Comparison of ENCODE assay signal across 19 cellular contexts in the genomic region with DNA sequence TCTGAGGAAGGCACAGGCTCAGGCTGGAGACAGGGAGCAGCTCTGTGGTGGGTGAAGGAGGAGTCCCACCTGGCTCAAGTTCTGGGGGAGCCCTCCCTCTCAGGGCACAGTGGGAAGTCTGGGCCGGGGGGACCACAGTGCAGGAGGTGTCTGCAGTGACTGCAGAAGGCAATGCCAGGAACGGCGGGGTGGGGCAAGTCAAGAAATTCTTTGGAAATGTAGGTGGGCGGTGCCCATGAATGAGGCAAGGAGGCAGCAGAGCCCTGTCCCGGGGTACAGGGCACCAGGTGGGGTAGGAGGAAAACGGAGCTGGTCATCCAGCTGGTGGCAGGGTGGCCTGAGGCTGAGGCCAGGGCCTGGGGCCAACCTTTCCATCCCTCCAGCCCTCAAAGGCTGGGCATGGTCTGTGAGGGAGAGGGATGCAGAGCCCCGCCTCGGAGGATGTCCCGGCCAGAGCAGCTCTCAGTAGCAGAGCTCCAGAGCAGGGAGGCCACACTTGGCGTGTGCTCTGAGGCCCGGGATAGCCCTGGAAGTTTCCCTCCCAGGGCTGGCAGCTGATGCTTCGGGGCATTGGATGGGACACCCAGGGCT. TPM values are rescaled to one million over a fixed set of nuclear protein-coding genes. Genes with fewer than 3 reads are reported as not detected.
DNase-seq lines count a peak whose midpoint lies in the region; ATAC-seq and TF ChIP-seq lines count a peak whose summit lies in the region.
"Had no signal": no experiment of that assay in that cellular context is flagged by ENCODE, and none has a peak within 500 bp of the region (broad histone marks: within the 10 kb centered on the region; RNA-seq: fewer than 3 reads in every experiment).

No MANE protein-coding gene starts in this region.

- H3K4me3 ChIP-seq in colonic mucosa (no peak overlapping the region), upper lobe of right lung (no peak overlapping the region)
- H3K4me3 ChIP-seq: stomach, upper lobe of left lung had no signal

- ATAC-seq in upper lobe of right lung: no peak
- ATAC-seq in SK-N-SH treated with all-trans-retinoic acid at 6 μM for 48 hours: no peak

- H3K9ac ChIP-seq in colonic mucosa (ENCODE audit: low read depth in 2 of 2, low read length in 2 of 2): no peak overlapping the region

- no peak for TF ChIP-seq CTCF in colonic mucosa (IDR thresholded peaks at IDR 0.05)
- TF ChIP-seq CTCF in upper lobe of right lung (IDR thresholded peaks at IDR 0.05): no peak

- H3K27ac ChIP-seq in colonic mucosa (peak overlapping the region; percentile 23), upper lobe of right lung (no peak overlapping the region)
- H3K27ac ChIP-seq: stomach, upper lobe of left lung had no signal

- DNase-seq in activated effector memory CD4-positive, alpha-beta T cell treated with anti-CD3 and anti-CD28 coated beads, Interleukin-2, amount 50 U/mL, for 16 hours: peak; percentile 54
- no peak for DNase-seq in activated effector memory CD4-positive, alpha-beta T cell treated with Interleukin-2 at 50 U/mL for 16 hours
- peak; percentile 70 for DNase-seq in colonic mucosa
- DNase-seq in mesenteric fat pad (ENCODE audit: low spot score): peak; percentile 65
- peak; percentile 61 for DNase-seq in upper lobe of right lung
- DNase-seq in Kasumi-1 (lab: John Stamatoyannopoulos, UW): no peak
- DNase-seq in activated T-cell treated with anti-CD3 and anti-CD28 coated beads, Interleukin-2, amount 50 U/mL, for 1 hour: no peak
- DNase-seq: foreskin melanocyte, HCEC 1CT, left ventricle myocardium superior, NCI-H1436 treated with DMSO at 0.1 percent for 48 hours had no signal

- H3K36me3 ChIP-seq in colonic mucosa (no peaks in the 10 kb centered on the region), upper lobe of right lung (no peaks in the 10 kb centered on the region)
- H3K36me3 ChIP-seq: stomach, upper lobe of left lung had no signal

- H3K27me3 ChIP-seq in colonic mucosa (peaks cover 7% of the 10 kb centered on the region), upper lobe of right lung (peaks cover 7% of the 10 kb centered on the region)
- H3K27me3 ChIP-seq: upper lobe of left lung had no signal

- no peaks in the 10 kb centered on the region for H3K9me3 ChIP-seq in colonic mucosa
- H3K9me3 ChIP-seq in upper lobe of right lung: no peaks in the 10 kb centered on the region
- H3K9me3 ChIP-seq: stomach, upper lobe of left lung had no signal

- H3K4me1 ChIP-seq in colonic mucosa (no peaks in the 10 kb centered on the region), upper lobe of right lung (peaks cover 18% of the 10 kb centered on the region)

- intact Hi-C loops in colonic mucosa (cut with DNase I): no loop called here
- intact Hi-C loops in upper lobe of right lung (cut with DNase I): no loop called here

TF ChIP-seq in SK-N-SH treated with all-trans-retinoic acid at 6 μM for 48 hours, 23 proteins besides CTCF, POLR2A, EP300 and RAD21:
- TF ChIP-seq, protein P1, sequence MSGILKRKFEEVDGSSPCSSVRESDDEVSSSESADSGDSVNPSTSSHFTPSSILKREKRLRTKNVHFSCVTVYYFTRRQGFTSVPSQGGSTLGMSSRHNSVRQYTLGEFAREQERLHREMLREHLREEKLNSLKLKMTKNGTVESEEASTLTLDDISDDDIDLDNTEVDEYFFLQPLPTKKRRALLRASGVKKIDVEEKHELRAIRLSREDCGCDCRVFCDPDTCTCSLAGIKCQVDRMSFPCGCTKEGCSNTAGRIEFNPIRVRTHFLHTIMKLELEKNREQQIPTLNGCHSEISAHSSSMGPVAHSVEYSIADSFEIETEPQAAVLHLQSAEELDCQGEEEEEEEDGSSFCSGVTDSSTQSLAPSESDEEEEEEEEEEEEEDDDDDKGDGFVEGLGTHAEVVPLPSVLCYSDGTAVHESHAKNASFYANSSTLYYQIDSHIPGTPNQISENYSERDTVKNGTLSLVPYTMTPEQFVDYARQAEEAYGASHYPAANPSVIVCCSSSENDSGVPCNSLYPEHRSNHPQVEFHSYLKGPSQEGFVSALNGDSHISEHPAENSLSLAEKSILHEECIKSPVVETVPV (CRISPR knock-in tag; IDR thresholded peaks at IDR 0.05): no peak
- TF ChIP-seq GLIS3 (CRISPR knock-in tag; IDR thresholded peaks at IDR 0.05): no peak
- TF ChIP-seq, protein P2, sequence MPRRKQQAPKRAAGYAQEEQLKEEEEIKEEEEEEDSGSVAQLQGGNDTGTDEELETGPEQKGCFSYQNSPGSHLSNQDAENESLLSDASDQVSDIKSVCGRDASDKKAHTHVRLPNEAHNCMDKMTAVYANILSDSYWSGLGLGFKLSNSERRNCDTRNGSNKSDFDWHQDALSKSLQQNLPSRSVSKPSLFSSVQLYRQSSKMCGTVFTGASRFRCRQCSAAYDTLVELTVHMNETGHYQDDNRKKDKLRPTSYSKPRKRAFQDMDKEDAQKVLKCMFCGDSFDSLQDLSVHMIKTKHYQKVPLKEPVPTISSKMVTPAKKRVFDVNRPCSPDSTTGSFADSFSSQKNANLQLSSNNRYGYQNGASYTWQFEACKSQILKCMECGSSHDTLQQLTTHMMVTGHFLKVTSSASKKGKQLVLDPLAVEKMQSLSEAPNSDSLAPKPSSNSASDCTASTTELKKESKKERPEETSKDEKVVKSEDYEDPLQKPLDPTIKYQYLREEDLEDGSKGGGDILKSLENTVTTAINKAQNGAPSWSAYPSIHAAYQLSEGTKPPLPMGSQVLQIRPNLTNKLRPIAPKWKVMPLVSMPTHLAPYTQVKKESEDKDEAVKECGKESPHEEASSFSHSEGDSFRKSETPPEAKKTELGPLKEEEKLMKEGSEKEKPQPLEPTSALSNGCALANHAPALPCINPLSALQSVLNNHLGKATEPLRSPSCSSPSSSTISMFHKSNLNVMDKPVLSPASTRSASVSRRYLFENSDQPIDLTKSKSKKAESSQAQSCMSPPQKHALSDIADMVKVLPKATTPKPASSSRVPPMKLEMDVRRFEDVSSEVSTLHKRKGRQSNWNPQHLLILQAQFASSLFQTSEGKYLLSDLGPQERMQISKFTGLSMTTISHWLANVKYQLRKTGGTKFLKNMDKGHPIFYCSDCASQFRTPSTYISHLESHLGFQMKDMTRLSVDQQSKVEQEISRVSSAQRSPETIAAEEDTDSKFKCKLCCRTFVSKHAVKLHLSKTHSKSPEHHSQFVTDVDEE (CRISPR knock-in tag; IDR thresholded peaks at IDR 0.05): no peak
- no peak for TF ChIP-seq ARNTL (CRISPR knock-in tag; IDR thresholded peaks at IDR 0.05; ENCODE audit: borderline replicate concordance, low read depth)
- no peak for TF ChIP-seq ZNF565 (CRISPR knock-in tag; conservative IDR thresholded peaks at IDR 0.05; ENCODE audit: low read depth)
- no peak for TF ChIP-seq ESRRG (CRISPR knock-in tag; IDR thresholded peaks at IDR 0.05)
- TF ChIP-seq TOX (CRISPR knock-in tag; IDR thresholded peaks at IDR 0.05; ENCODE audit: borderline replicate concordance): no peak
- TF ChIP-seq TCF4 (CRISPR knock-in tag; IDR thresholded peaks at IDR 0.05; ENCODE audit: borderline replicate concordance): no peak
- no peak for TF ChIP-seq ZNF8 (CRISPR knock-in tag; IDR thresholded peaks at IDR 0.05)
- TF ChIP-seq, protein P3, sequence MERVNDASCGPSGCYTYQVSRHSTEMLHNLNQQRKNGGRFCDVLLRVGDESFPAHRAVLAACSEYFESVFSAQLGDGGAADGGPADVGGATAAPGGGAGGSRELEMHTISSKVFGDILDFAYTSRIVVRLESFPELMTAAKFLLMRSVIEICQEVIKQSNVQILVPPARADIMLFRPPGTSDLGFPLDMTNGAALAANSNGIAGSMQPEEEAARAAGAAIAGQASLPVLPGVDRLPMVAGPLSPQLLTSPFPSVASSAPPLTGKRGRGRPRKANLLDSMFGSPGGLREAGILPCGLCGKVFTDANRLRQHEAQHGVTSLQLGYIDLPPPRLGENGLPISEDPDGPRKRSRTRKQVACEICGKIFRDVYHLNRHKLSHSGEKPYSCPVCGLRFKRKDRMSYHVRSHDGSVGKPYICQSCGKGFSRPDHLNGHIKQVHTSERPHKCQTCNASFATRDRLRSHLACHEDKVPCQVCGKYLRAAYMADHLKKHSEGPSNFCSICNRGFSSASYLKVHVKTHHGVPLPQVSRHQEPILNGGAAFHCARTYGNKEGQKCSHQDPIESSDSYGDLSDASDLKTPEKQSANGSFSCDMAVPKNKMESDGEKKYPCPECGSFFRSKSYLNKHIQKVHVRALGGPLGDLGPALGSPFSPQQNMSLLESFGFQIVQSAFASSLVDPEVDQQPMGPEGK (CRISPR knock-in tag; IDR thresholded peaks at IDR 0.05; ENCODE audit: borderline replicate concordance): no peak
- no peak for TF ChIP-seq CSDC2 (CRISPR knock-in tag; IDR thresholded peaks at IDR 0.05)
- no peak for TF ChIP-seq PPARA (CRISPR knock-in tag; IDR thresholded peaks at IDR 0.05; ENCODE audit: borderline replicate concordance)
- no peak for TF ChIP-seq RARB (CRISPR knock-in tag; IDR thresholded peaks at IDR 0.05)
- no peak for TF ChIP-seq ZFP3 (CRISPR knock-in tag; IDR thresholded peaks at IDR 0.05)
- no peak for TF ChIP-seq ISL1 (CRISPR knock-in tag; IDR thresholded peaks at IDR 0.05)
- TF ChIP-seq, protein P4, sequence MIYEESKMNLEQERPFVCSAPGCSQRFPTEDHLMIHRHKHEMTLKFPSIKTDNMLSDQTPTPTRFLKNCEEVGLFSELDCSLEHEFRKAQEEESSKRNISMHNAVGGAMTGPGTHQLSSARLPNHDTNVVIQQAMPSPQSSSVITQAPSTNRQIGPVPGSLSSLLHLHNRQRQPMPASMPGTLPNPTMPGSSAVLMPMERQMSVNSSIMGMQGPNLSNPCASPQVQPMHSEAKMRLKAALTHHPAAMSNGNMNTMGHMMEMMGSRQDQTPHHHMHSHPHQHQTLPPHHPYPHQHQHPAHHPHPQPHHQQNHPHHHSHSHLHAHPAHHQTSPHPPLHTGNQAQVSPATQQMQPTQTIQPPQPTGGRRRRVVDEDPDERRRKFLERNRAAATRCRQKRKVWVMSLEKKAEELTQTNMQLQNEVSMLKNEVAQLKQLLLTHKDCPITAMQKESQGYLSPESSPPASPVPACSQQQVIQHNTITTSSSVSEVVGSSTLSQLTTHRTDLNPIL (CRISPR knock-in tag; IDR thresholded peaks at IDR 0.05; ENCODE audit: low read depth): no peak

RNA-seq across cellular contexts. Expression of a gene that starts 4.7 kb away (rescaled TPM):
- total RNA-seq in colonic mucosa (1,000 to 10,000 TPM; 2,373 to 4,154 TPM), mesenteric fat pad (5.5 TPM), upper lobe of right lung (19.6 TPM)
- total RNA-seq: A673; activated naive CD8-positive, alpha-beta T cell treated with anti-CD3 and anti-CD28 coated beads, Interleukin-2, amount 10 ng/mL, durations not matched to agents 7 days and 5 days; activated T-helper 1 cell treated with anti-CD3 and anti-CD28 coated beads, Interleukin-12 subunit alpha, Interleukin-12 subunit beta, Interleukin-2, Interleukin-4 antibody, amounts not matched to agents 30 ng/mL and 10 ng/mL and 1 ng/mL, durations not matched to agents 14 hours and 24 hours and 36 hours; cerebellum had no signal

RNA-seq across cellular contexts. Expression of a gene that starts 40.3 kb away (rescaled TPM):
- 1 to 10 TPM; 2.3 to 2.5 TPM for total RNA-seq in colonic mucosa
- not detected for total RNA-seq in mesenteric fat pad
- not detected for total RNA-seq in upper lobe of right lung
- total RNA-seq: A673; activated naive CD8-positive, alpha-beta T cell treated with anti-CD3 and anti-CD28 coated beads, Interleukin-2, amount 10 ng/mL, durations not matched to agents 7 days and 5 days; activated T-helper 1 cell treated with anti-CD3 and anti-CD28 coated beads, Interleukin-12 subunit alpha, Interleukin-12 subunit beta, Interleukin-2, Interleukin-4 antibody, amounts not matched to agents 30 ng/mL and 10 ng/mL and 1 ng/mL, durations not matched to agents 14 hours and 24 hours and 36 hours; cerebellum; esophagus mucosa; left ventricle myocardium superior; upper lobe of left lung had no signal

RNA-seq across cellular contexts. Expression of a gene that starts 55.8 kb away (rescaled TPM):
- total RNA-seq in colonic mucosa: 100 to 1,000 TPM; 233 to 916 TPM
- not detected for total RNA-seq in mesenteric fat pad
- not detected for total RNA-seq in upper lobe of right lung
- total RNA-seq: A673; activated naive CD8-positive, alpha-beta T cell treated with anti-CD3 and anti-CD28 coated beads, Interleukin-2, amount 10 ng/mL, durations not matched to agents 7 days and 5 days; activated T-helper 1 cell treated with anti-CD3 and anti-CD28 coated beads, Interleukin-12 subunit alpha, Interleukin-12 subunit beta, Interleukin-2, Interleukin-4 antibody, amounts not matched to agents 30 ng/mL and 10 ng/mL and 1 ng/mL, durations not matched to agents 14 hours and 24 hours and 36 hours; cerebellum; esophagus mucosa; left ventricle myocardium superior had no signal

Comparison
In these comparisons a context has a peak if more than half of its experiments do, and no peak if none do; other contexts are left out.
1. DNase-seq: peak in activated effector memory CD4-positive, alpha-beta T cell treated with anti-CD3 and anti-CD28 coated beads, Interleukin-2, amount 50 U/mL, for 16 hours (single experiment), colonic mucosa (single experiment), mesenteric fat pad (single experiment) and upper lobe of right lung (single experiment); none in activated effector memory CD4-positive, alpha-beta T cell treated with Interleukin-2 at 50 U/mL for 16 hours (single experiment), Kasumi-1 (0 of 2) and activated T-cell treated with anti-CD3 and anti-CD28 coated beads, Interleukin-2, amount 50 U/mL, for 1 hour (single experiment).
2. RNA of a gene that starts 4.7 kb away (total RNA-seq): 2,373 to 4,154 TPM in colonic mucosa; 19.6 TPM in upper lobe of right lung (single experiment) and 5.5 TPM in mesenteric fat pad (single experiment); every median in the first group is over 100 times any median in the second.
3. RNA of a gene that starts 55.8 kb away (total RNA-seq): 233 to 916 TPM in colonic mucosa; not detected in mesenteric fat pad (single experiment) and not detected in upper lobe of right lung (single experiment); every median in the first group is over 100 times any median in the second.